In genomic region chr19:18435848-18436631, GRCh38 we compare ENCODE assay signal across 8 cellular contexts. TPM values are rescaled to one million over a fixed set of nuclear protein-coding genes. Genes with fewer than 3 reads are reported as not detected.
DNase-seq lines count a peak whose midpoint lies in the region; ATAC-seq and TF ChIP-seq lines count a peak whose summit lies in the region.

No MANE protein-coding gene starts in this region.

- H3K27me3 Mint-ChIP-seq in activated T-helper 17 cell treated with anti-CD3 and anti-CD28 coated beads, Interleukin-2, amount 50 U/mL, for 72 hours: no peaks in the 10 kb centered on the region

- H3K4me1 Mint-ChIP-seq in activated T-helper 17 cell treated with anti-CD3 and anti-CD28 coated beads, Interleukin-2, amount 50 U/mL, for 72 hours: no peaks in the 10 kb centered on the region

- H3K4me1 ChIP-seq in iPS-20b (ENCODE audit: insufficient read depth, low read length) (peaks cover 12% of the 10 kb centered on the region; the same call in 1 of the 2 replicates), upper lobe of left lung (peaks cover 33 to 60% (median 42%) of the 10 kb centered on the region in 4 donors), aorta (ENCODE audit: control insufficient read depth in 1 of 2, insufficient read depth in 2 of 2, low read length in 2 of 2) (no peaks in the 10 kb centered on the region)

- TF ChIP-seq POLR2A in upper lobe of left lung (IDR thresholded peaks at IDR 0.05): no peak

- H3K27ac ChIP-seq in iPS-20b (ENCODE audit: low read length) (no peak overlapping the region), upper lobe of left lung (peak overlapping the region in 3 of 4 donors; percentile 15 to 66 (median 58)), aorta (ENCODE audit: low read depth in 1 of 2, low read length in 2 of 2) (no peak overlapping the region)

- intact Hi-C loops in Right ventricle myocardium superior (cut with DNase I): no loop called here
- intact Hi-C loops in left ventricle myocardium superior (cut with micrococcal nuclease): no loop called here
- intact Hi-C loops in aorta (cut with DNase I): no loop called here

- peaks cover 20% of the 10 kb centered on the region for H3K36me3 Mint-ChIP-seq in activated T-helper 17 cell treated with anti-CD3 and anti-CD28 coated beads, Interleukin-2, amount 50 U/mL, for 72 hours (ENCODE audit: low read depth)

- H3K9me3 Mint-ChIP-seq in activated T-helper 17 cell treated with anti-CD3 and anti-CD28 coated beads, Interleukin-2, amount 50 U/mL, for 72 hours: no peaks in the 10 kb centered on the region

- no peak overlapping the region; the same call in 1 of the 2 replicates for H3K9ac ChIP-seq in iPS-20b (ENCODE audit: low read depth, low read length)

- TF ChIP-seq EP300 in upper lobe of left lung (IDR thresholded peaks at IDR 0.05): no peak

- POLR2A ChIA-PET in GM10248 (lab: Yijun Ruan, JAX): no interaction called here

- H3K27ac Mint-ChIP-seq in activated T-helper 17 cell treated with anti-CD3 and anti-CD28 coated beads, Interleukin-2, amount 50 U/mL, for 72 hours: no peak overlapping the region

- ATAC-seq in Right ventricle myocardium superior (ENCODE audit: poor library complexity) (no peak), left ventricle myocardium superior (no peak), upper lobe of left lung (ENCODE audit: low FRiP score in 2 of 2) (no peak), aorta (ENCODE audit: low FRiP score) (no peak), HG02623 (IDR thresholded peaks at IDR 0.05; ENCODE audit: unreplicated experiment) (no peak)
- ATAC-seq in activated T-helper 17 cell treated with anti-CD3 and anti-CD28 coated beads, Interleukin-2, amount 50 U/mL, for 72 hours (replicated peaks): no peak

- H3K36me3 ChIP-seq in iPS-20b (ENCODE audit: insufficient read depth, low read depth, low read length): peaks cover 19% of the 10 kb centered on the region
- peaks cover 0 to 10% (median 0%) of the 10 kb centered on the region in 4 donors for H3K36me3 ChIP-seq in upper lobe of left lung
- no peaks in the 10 kb centered on the region for H3K36me3 ChIP-seq in aorta (ENCODE audit: control insufficient read depth in 1 of 2, insufficient read depth in 2 of 2, low read length in 1 of 2)

- H3K4me3 ChIP-seq in iPS-20b (ENCODE audit: low read length) (peak overlapping the region; percentile 75; the same call in 1 of the 2 replicates), upper lobe of left lung (peak overlapping the region in 2 of 4 donors; percentile 60 to 61), aorta (ENCODE audit: low read length in 2 of 2) (no peak overlapping the region)

- H3K9me3 ChIP-seq in iPS-20b (ENCODE audit: insufficient read depth, low read depth, low read length) (no peaks in the 10 kb centered on the region), upper lobe of left lung (no peaks in the 10 kb centered on the region), aorta (ENCODE audit: control insufficient read depth, low read length) (no peaks in the 10 kb centered on the region)

- CTCF ChIA-PET in GM10248 (lab: Yijun Ruan, JAX): interaction anchor here (1.0 to 1.6 kb wide), 3 partner anchors 10 to 15 kb away, joined by 4 to 5 read pairs (median 5); no protein-coding TSS in a partner anchor

- WGBS in upper lobe of left lung, 2 donors: 82 to 88% methylated on average over 36 to 40 of the region's 44 CpGs
- WGBS in aorta, 2 donors: 86 to 88% methylated on average over 44 of the region's 44 CpGs

- H3K27me3 ChIP-seq in iPS-20b (ENCODE audit: insufficient read depth, low read length) (no peaks in the 10 kb centered on the region; the same call in 1 of the 2 replicates), upper lobe of left lung (no peaks in the 10 kb centered on the region), aorta (ENCODE audit: control insufficient read depth in 1 of 2, insufficient read depth in 2 of 2, low read length in 1 of 2) (no peaks in the 10 kb centered on the region)

- TF ChIP-seq CTCF in upper lobe of left lung (IDR thresholded peaks at IDR 0.05): no peak
- no peak for TF ChIP-seq CTCF in GM10248 (IDR thresholded peaks at IDR 0.05; ENCODE audit: control extremely low read depth, extremely low read depth, low read depth, missing control alignments)

- DNase-seq in Right ventricle myocardium superior: peak; percentile 44
- DNase-seq in left ventricle myocardium superior: no peak
- peak in 1 of 2 donors; percentile 83 for DNase-seq in upper lobe of left lung
- DNase-seq in GM10248 (ENCODE audit: extremely low spot score): no peak
- DNase-seq in aorta: no peak

- peak overlapping the region; percentile 65 for H3K4me3 Mint-ChIP-seq in activated T-helper 17 cell treated with anti-CD3 and anti-CD28 coated beads, Interleukin-2, amount 50 U/mL, for 72 hours

RNA-seq across cellular contexts. Expression of gene ISYNA1, which starts 1.9 kb away (rescaled TPM):
- total RNA-seq in Right ventricle myocardium superior (26.0 TPM), left ventricle myocardium superior (24.4 TPM), upper lobe of left lung (10 to 100 TPM; 14.5 to 55.5 (median 20.0) TPM), aorta (10 to 100 TPM; 42.1 to 86.5 TPM)
- total RNA-seq in activated T-helper 17 cell treated with anti-CD3 and anti-CD28 coated beads, Interleukin-2, amount 50 U/mL, for 72 hours: 10 to 100 TPM; 15.9 to 22.0 TPM
- 100 to 1,000 TPM in 1 of 2 donors, 10 to 100 TPM in 1; 56.0 to 535 TPM for polyA plus RNA-seq in aorta

RNA-seq across cellular contexts. Expression of gene SSBP4, which starts 16.8 kb away (rescaled TPM):
- total RNA-seq in Right ventricle myocardium superior (30.4 TPM), left ventricle myocardium superior (36.4 TPM), upper lobe of left lung (100 to 1,000 TPM in 1 of 6 donors, 10 to 100 TPM in 5; 52.0 to 157 (median 84.1) TPM), aorta (10 to 100 TPM; 51.4 to 89.4 TPM)
- total RNA-seq in activated T-helper 17 cell treated with anti-CD3 and anti-CD28 coated beads, Interleukin-2, amount 50 U/mL, for 72 hours: 100 to 1,000 TPM in 1 of 2 donors, 10 to 100 TPM in 1; 73.8 to 169 TPM
- 100 to 1,000 TPM in 1 of 2 donors, 10 to 100 TPM in 1; 40.6 to 150 TPM for polyA plus RNA-seq in aorta

RNA-seq across cellular contexts. Expression of gene LRRC25, which starts 38.6 kb away (rescaled TPM):
- total RNA-seq in Right ventricle myocardium superior: 3.6 TPM
- 2.9 TPM for total RNA-seq in left ventricle myocardium superior
- not detected for total RNA-seq in activated T-helper 17 cell treated with anti-CD3 and anti-CD28 coated beads, Interleukin-2, amount 50 U/mL, for 72 hours
- 10 to 100 TPM in 4 of 6 donors, 1 to 10 TPM in 2; 4.0 to 49.4 (median 24.0) TPM for total RNA-seq in upper lobe of left lung
- total RNA-seq in aorta: 10 to 100 TPM in 1 of 2 donors, 1 to 10 TPM in 1; 7.7 to 15.6 TPM
- 1 to 10 TPM; 2.2 to 7.4 TPM for polyA plus RNA-seq in aorta

RNA-seq across cellular contexts. Expression of gene GDF15, which starts 50.1 kb away (rescaled TPM):
- 0.54 TPM for total RNA-seq in Right ventricle myocardium superior
- total RNA-seq in left ventricle myocardium superior: 0.27 TPM
- under 1 TPM; 0.45 to 0.50 TPM for total RNA-seq in activated T-helper 17 cell treated with anti-CD3 and anti-CD28 coated beads, Interleukin-2, amount 50 U/mL, for 72 hours
- total RNA-seq in upper lobe of left lung: 100 to 1,000 TPM in 2 of 6 donors, 10 to 100 TPM in 4; 42.5 to 126 (median 68.7) TPM
- total RNA-seq in aorta: 1 to 10 TPM; 4.2 to 9.8 TPM
- polyA plus RNA-seq in aorta: 1 to 10 TPM; 2.8 to 3.2 TPM

Comparison
In these comparisons a context has a peak if more than half of its experiments do, and no peak if none do; other contexts are left out.
1. H3K27ac ChIP-seq: peak in upper lobe of left lung (3 of 4); none in iPS-20b (single experiment) and aorta (0 of 2).